Comparison of ENCODE assay signal across 9 cellular contexts in genomic region chr3:125121246-125122010, GRCh38.
A peak's percentile ranks its signal among the peaks of the same experiment; 100 is the strongest.
DNase-seq lines count a peak whose midpoint lies in the region; ATAC-seq and TF ChIP-seq lines count a peak whose summit lies in the region.
"Had no signal": no experiment of that assay in that cellular context is flagged by ENCODE, and none has a peak within 500 bp of the region (broad histone marks: within the 10 kb centered on the region; RNA-seq: fewer than 3 reads in every experiment).

No MANE protein-coding gene starts in this region.

- DNase-seq in GM13977 (ENCODE audit: low spot score) (peak; percentile 58), NCI-H748 (lab: John Stamatoyannopoulos, UW; ENCODE audit: unreplicated experiment) (no peak), right lobe of liver (no peak)

- H3K27ac Mint-ChIP-seq in activated naive CD4-positive, alpha-beta T cell treated with anti-CD3 and anti-CD28 coated beads, Interleukin-2, amount 50 U/mL, for 24 hours: no peak overlapping the region
- peak overlapping the region; percentile 76 to 95 (median 82) for H3K27ac Mint-ChIP-seq in nephron

- no peaks in the 10 kb centered on the region for H3K9me3 ChIP-seq in right lobe of liver
- H3K9me3 ChIP-seq: adrenal gland had no signal

- no peak overlapping the region for H3K4me3 ChIP-seq in right lobe of liver
- H3K4me3 ChIP-seq: adrenal gland had no signal

- H3K36me3 ChIP-seq in right lobe of liver: no peaks in the 10 kb centered on the region
- H3K36me3 ChIP-seq: adrenal gland had no signal

- H3K4me1 ChIP-seq in right lobe of liver: no peaks in the 10 kb centered on the region

- no peaks in the 10 kb centered on the region for H3K27me3 Mint-ChIP-seq in activated naive CD4-positive, alpha-beta T cell treated with anti-CD3 and anti-CD28 coated beads, Interleukin-2, amount 50 U/mL, for 24 hours
- peaks cover 7% of the 10 kb centered on the region for H3K27me3 Mint-ChIP-seq in nephron (ENCODE audit: low read depth)

- TF ChIP-seq CTCF in GM13977 (IDR thresholded peaks at IDR 0.05; ENCODE audit: extremely low read depth, insufficient read depth, missing control alignments): no peak
- no peak for TF ChIP-seq CTCF in nephron (IDR thresholded peaks at IDR 0.05; ENCODE audit: unreplicated experiment in 3 of 3)
- no peak for TF ChIP-seq CTCF in right lobe of liver (IDR thresholded peaks at IDR 0.05)

- no peaks in the 10 kb centered on the region for H3K9me3 Mint-ChIP-seq in activated naive CD4-positive, alpha-beta T cell treated with anti-CD3 and anti-CD28 coated beads, Interleukin-2, amount 50 U/mL, for 24 hours
- no peaks in the 10 kb centered on the region for H3K9me3 Mint-ChIP-seq in nephron

- in situ Hi-C loops in GM13977 (cut with MboI; ENCODE audit: low pct_unique_long_range_greater_than_20kb, low sequenced_read_pairs, unreplicated experiment): no loop called here

- TF ChIP-seq POLR2A in right lobe of liver (IDR thresholded peaks at IDR 0.05): no peak

- intact Hi-C loops in right lobe of liver (cut with DNase I): no loop called here

- peak overlapping the region; percentile 79 for H3K4me3 Mint-ChIP-seq in activated naive CD4-positive, alpha-beta T cell treated with anti-CD3 and anti-CD28 coated beads, Interleukin-2, amount 50 U/mL, for 24 hours
- peak overlapping the region in 2 of 3 experiments; percentile 78 for H3K4me3 Mint-ChIP-seq in nephron

- 63% methylated on average over 8 of the region's 8 CpGs for WGBS in right lobe of liver (ENCODE audit: insufficient coverage, low coverage, low lambda C conversion rate, missing lambda C conversion rate)

- peak; percentile 49 for ATAC-seq in HG02884 (IDR thresholded peaks at IDR 0.05; ENCODE audit: unreplicated experiment)
- no peak for ATAC-seq in GM21717 (IDR thresholded peaks at IDR 0.05; ENCODE audit: unreplicated experiment)
- no peak for ATAC-seq in right lobe of liver
- no peak for ATAC-seq in HG02840 (IDR thresholded peaks at IDR 0.05; ENCODE audit: low FRiP score, unreplicated experiment)

- peaks cover 50% of the 10 kb centered on the region for H3K4me1 Mint-ChIP-seq in activated naive CD4-positive, alpha-beta T cell treated with anti-CD3 and anti-CD28 coated beads, Interleukin-2, amount 50 U/mL, for 24 hours
- peaks cover 58% of the 10 kb centered on the region for H3K4me1 Mint-ChIP-seq in nephron

- H3K27me3 ChIP-seq in right lobe of liver: no peaks in the 10 kb centered on the region
- H3K27me3 ChIP-seq: adrenal gland had no signal

- no peak overlapping the region for H3K27ac ChIP-seq in right lobe of liver
- H3K27ac ChIP-seq: adrenal gland had no signal

- H3K36me3 Mint-ChIP-seq in activated naive CD4-positive, alpha-beta T cell treated with anti-CD3 and anti-CD28 coated beads, Interleukin-2, amount 50 U/mL, for 24 hours: peaks cover 2% of the 10 kb centered on the region
- no peaks in the 10 kb centered on the region for H3K36me3 Mint-ChIP-seq in nephron (ENCODE audit: low read depth)
